Comparison of ENCODE assay signal across 8 cellular contexts in the genomic region with DNA sequence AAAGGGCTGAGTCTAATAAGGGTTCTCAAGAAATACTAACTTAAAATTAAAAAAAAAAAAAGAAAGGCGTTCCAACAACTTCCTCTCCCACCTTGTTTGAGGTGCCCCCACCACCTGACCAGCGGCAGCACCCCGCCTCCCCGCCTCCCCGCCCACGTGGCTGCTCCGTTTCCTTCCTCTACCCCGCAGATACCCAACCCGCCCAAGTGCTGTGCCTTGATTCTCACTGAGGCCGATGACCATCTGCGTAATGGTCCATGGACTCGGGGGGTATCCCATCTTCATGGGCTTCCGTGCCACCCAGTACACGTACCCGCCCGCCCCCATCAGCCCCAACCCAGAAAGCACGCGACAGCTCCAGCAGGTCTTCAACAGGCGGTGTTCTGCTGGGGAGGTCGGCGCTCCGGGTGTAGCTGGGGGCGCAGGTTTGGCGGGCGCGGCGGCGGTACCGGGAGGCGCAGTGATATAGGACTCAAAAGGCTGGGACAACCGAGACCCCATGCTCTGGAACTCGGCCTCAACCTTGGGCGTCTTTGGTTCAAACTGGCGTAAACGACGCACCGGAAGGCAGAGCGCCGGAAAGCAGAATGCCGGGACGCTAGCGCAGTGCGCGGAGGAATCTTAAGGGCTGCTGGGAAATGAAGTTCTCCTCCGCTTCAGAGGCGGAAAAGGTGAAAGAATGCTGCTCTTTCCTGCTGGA. TPM values are rescaled to one million over a fixed set of nuclear protein-coding genes. Genes with fewer than 3 reads are reported as not detected.
DNase-seq lines count a peak whose midpoint lies in the region; ATAC-seq, FAIRE-seq and TF ChIP-seq lines count a peak whose summit lies in the region.

A gene with protein sequence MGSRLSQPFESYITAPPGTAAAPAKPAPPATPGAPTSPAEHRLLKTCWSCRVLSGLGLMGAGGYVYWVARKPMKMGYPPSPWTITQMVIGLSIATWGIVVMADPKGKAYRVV (minus strand): TSS at position 545 of the 700 bp plus-strand sequence. CDS start 44 bp downstream, at position 501.

- H3K23ac ChIP-seq in H1 (ENCODE audit: insufficient read length) (no peak within 1 kb of the TSS), mesenchymal stem cell (ENCODE audit: low read length in 2 of 2) (peak within 1 kb of the TSS in 1 of 2 experiments; percentile 72)

- TF ChIP-seq POLR2A in H1 (IDR thresholded peaks at IDR 0.05; ENCODE audit: control extremely low read depth in 1 of 2, low read depth in 2 of 2, low read length in 2 of 2) = peak in 1 of 2 experiments; percentile 77; a peak in 2 of 3 replicates

- H3K27me3 ChIP-seq in H1 (replicated peaks in 1 of 4; ENCODE audit: control insufficient read depth in 3 of 4, extremely low read depth in 1 of 4, insufficient read depth in 3 of 4, low read length in 3 of 4) (no peaks in the 10 kb centered on the region), mesenchymal stem cell (ENCODE audit: control insufficient read depth in 1 of 2, insufficient read depth in 1 of 2, low read length in 2 of 2) (no peaks in the 10 kb centered on the region)

- H4K20me1 ChIP-seq in H1 (replicated peaks in 1 of 2; ENCODE audit: control insufficient read depth in 1 of 2, insufficient read depth in 2 of 2, low read length in 2 of 2) = peaks cover 0 to 2% of the 10 kb centered on the region in 2 experiments

- TF ChIP-seq CTCF in H1 (IDR thresholded peaks at IDR 0.05; ENCODE audit: control extremely low read depth in 1 of 3, insufficient read depth in 1 of 3, low read depth in 1 of 3, low read length in 3 of 3) = no peak

- TF ChIP-seq RAD21 in H1 (IDR thresholded peaks at IDR 0.05 in 1 of 2, conservative IDR thresholded peaks at IDR 0.05 in 1 of 2; ENCODE audit: low read depth in 2 of 2, low read length in 2 of 2) = no peak

- CTCF ChIA-PET in activated CD8-positive, alpha-beta memory T cell treated with anti-CD3 and anti-CD28 coated beads for 36 hours (lab: Charles Lee) = no interaction called here
- CTCF ChIA-PET in H1 (lab: Charles Lee; ENCODE audit: partially characterized antibody) = no interaction called here

- H3K79me1 ChIP-seq in H1 (ENCODE audit: low read depth, low read length) (no peaks in the 10 kb centered on the region; the same call in 1 of the 2 replicates), mesenchymal stem cell (replicated peaks; ENCODE audit: low read length, poor library complexity, severe bottlenecking) (peaks cover 9% of the 10 kb centered on the region)

- H2BK120ac ChIP-seq in H1 (replicated peaks; ENCODE audit: low read depth, low read length) = no peak within 1 kb of the TSS
- H2BK120ac ChIP-seq in mesenchymal stem cell (ENCODE audit: low read depth, low read length) = no peak within 1 kb of the TSS

- no peak within 1 kb of the TSS for H2BK20ac ChIP-seq in H1 (ENCODE audit: low read length)

- H4K91ac ChIP-seq in H1 (replicated peaks; ENCODE audit: insufficient read length, low read length) = peak within 1 kb of the TSS; percentile 54
- peak within 1 kb of the TSS; percentile 84 for H4K91ac ChIP-seq in mesenchymal stem cell (ENCODE audit: low read length)

- H2AFZ ChIP-seq in H1 (ENCODE audit: low read length) (peak within 1 kb of the TSS; percentile 99), mesenchymal stem cell (ENCODE audit: low read depth, low read length) (peak within 1 kb of the TSS; percentile 100)

- no peaks in the 10 kb centered on the region for H3K9me3 ChIP-seq in H1 (ENCODE audit: insufficient read depth in 2 of 2, low read depth in 1 of 2, low read length in 1 of 2)
- H3K9me3 ChIP-seq in mesenchymal stem cell (ENCODE audit: control insufficient read depth, low read length) = no peaks in the 10 kb centered on the region

- H3K9ac ChIP-seq in H1 (replicated peaks in 1 of 4; ENCODE audit: extremely low read depth in 1 of 4, low read depth in 3 of 4, low read length in 3 of 4) = peak within 1 kb of the TSS; percentile 75 to 86 (median 80)
- H3K9ac ChIP-seq in mesenchymal stem cell (ENCODE audit: low read length) = peak within 1 kb of the TSS; percentile 91

- TF ChIP-seq EP300 in H1 (IDR thresholded peaks at IDR 0.05; ENCODE audit: borderline replicate concordance in 1 of 2, low read depth in 2 of 2, low read length in 2 of 2) = no peak

- H2BK5ac ChIP-seq in H1 (ENCODE audit: low read depth, low read length) (peak within 1 kb of the TSS; percentile 82), mesenchymal stem cell (ENCODE audit: low read depth, low read length, poor library complexity, severe bottlenecking) (peak within 1 kb of the TSS; percentile 92)

- H2AK5ac ChIP-seq in H1 (ENCODE audit: low read depth, low read length) = no peak within 1 kb of the TSS
- no peak within 1 kb of the TSS for H2AK5ac ChIP-seq in mesenchymal stem cell (ENCODE audit: low read length, severe bottlenecking)

- ATAC-seq in GM19351 (IDR thresholded peaks at IDR 0.05; ENCODE audit: unreplicated experiment) (peak; percentile 89), HG03558 (IDR thresholded peaks at IDR 0.05; ENCODE audit: extremely low read depth, unreplicated experiment) (peak; percentile 87)

- H4K8ac ChIP-seq in H1 (ENCODE audit: extremely low read depth, insufficient read depth, low read length) (peak within 1 kb of the TSS; percentile 78), mesenchymal stem cell (ENCODE audit: low read length) (peak within 1 kb of the TSS; percentile 98)

- peak within 1 kb of the TSS; percentile 89 for H4K5ac ChIP-seq in H1 (ENCODE audit: insufficient read length, low read depth, low read length)

- peak within 1 kb of the TSS; percentile 56; the same call in 1 of the 2 replicates for H3K27ac ChIP-seq in H1 (ENCODE audit: low read depth, low read length)
- H3K27ac ChIP-seq in mesenchymal stem cell (ENCODE audit: low read length, poor library complexity, severe bottlenecking) = peak within 1 kb of the TSS; percentile 33

- H3K4me1 ChIP-seq in H1 (replicated peaks in 1 of 4; ENCODE audit: control insufficient read depth in 3 of 4, insufficient read depth in 4 of 4, low read length in 3 of 4) = peaks cover 0 to 3% (median 1%) of the 10 kb centered on the region in 4 experiments; a peak in 2 of 7 replicates
- H3K4me1 ChIP-seq in mesenchymal stem cell (ENCODE audit: control insufficient read depth, insufficient read depth, low read depth, low read length) = peaks cover 2% of the 10 kb centered on the region

- H3K79me2 ChIP-seq in H1 (ENCODE audit: control insufficient read depth in 1 of 2, insufficient read depth in 2 of 2, low read length in 2 of 2) = peaks cover 0 to 15% of the 10 kb centered on the region in 2 experiments; a peak in 2 of 4 replicates

- H3K14ac ChIP-seq in H1 (ENCODE audit: insufficient read length) (no peak within 1 kb of the TSS), mesenchymal stem cell (ENCODE audit: low read length in 2 of 2) (peak within 1 kb of the TSS in 1 of 2 experiments; percentile 97)

- peak within 1 kb of the TSS; percentile 86 for H3K56ac ChIP-seq in H1 (replicated peaks; ENCODE audit: insufficient read length, low read depth, low read length)

- H3K4me3 ChIP-seq in H1 (ENCODE audit: extremely low read depth in 1 of 4, insufficient read depth in 2 of 4, low read depth in 3 of 4, low read length in 4 of 4) (peak within 1 kb of the TSS; percentile 59 to 100 (median 68)), mesenchymal stem cell (ENCODE audit: insufficient read depth in 1 of 2, low read depth in 1 of 2, low read length in 2 of 2) (peak within 1 kb of the TSS; percentile 84 to 98)

- POLR2A ChIA-PET in activated CD8-positive, alpha-beta memory T cell treated with anti-CD3 and anti-CD28 coated beads for 36 hours (lab: Charles Lee) = interaction anchor here (0.6 to 0.7 kb wide), 2 partner anchors 488 to 648 kb away, joined by 3 read pairs; no protein-coding TSS in a partner anchor
- POLR2A ChIA-PET in H1 (lab: Charles Lee; ENCODE audit: partially characterized antibody) = interaction anchor here (1.2 kb wide), 1 partner anchor 10 kb away, joined by 4 read pairs; no protein-coding TSS in a partner anchor

- H3K36me3 ChIP-seq in H1 (ENCODE audit: control insufficient read depth in 2 of 4, insufficient read depth in 4 of 4, low read length in 3 of 4) (peaks cover 4 to 38% (median 15%) of the 10 kb centered on the region in 4 experiments; a peak in 7 of 8 replicates), mesenchymal stem cell (ENCODE audit: control insufficient read depth in 1 of 2, insufficient read depth in 2 of 2, low read depth in 1 of 2, low read length in 2 of 2) (peaks cover 0 to 31% of the 10 kb centered on the region in 2 experiments)

- H3K23me2 ChIP-seq in H1 (ENCODE audit: low read depth, low read length) = no peaks in the 10 kb centered on the region

- peak within 1 kb of the TSS; percentile 75 to 82 for H3K4me2 ChIP-seq in H1 (ENCODE audit: insufficient read depth in 1 of 2, low read depth in 2 of 2, low read length in 2 of 2)
- H3K4me2 ChIP-seq in mesenchymal stem cell (ENCODE audit: low read length, poor library complexity, severe bottlenecking) = peak within 1 kb of the TSS; percentile 82

- 3% methylated on average over 28 of the region's 46 CpGs; no CpG with 5 or more reads in 1 of the 2 experiments for WGBS in H1 (ENCODE audit: extremely low coverage in 1 of 2, insufficient coverage in 1 of 2, insufficient read length in 1 of 2, insufficient replicate concordance in 2 of 2, low coverage in 1 of 2, low lambda C conversion rate in 2 of 2, missing lambda C conversion rate in 1 of 2), 2 experiments
- under 1% methylated on average over 46 of the region's 46 CpGs for WGBS in mesenchymal stem cell

- H2BK12ac ChIP-seq in H1 (ENCODE audit: low read depth, low read length) = no peak within 1 kb of the TSS
- H2BK12ac ChIP-seq in mesenchymal stem cell (ENCODE audit: low read length in 2 of 2) = peak within 1 kb of the TSS in 1 of 2 experiments; percentile 73

- H3K4ac ChIP-seq in H1 (replicated peaks; ENCODE audit: insufficient read length, low read depth, low read length) (peak within 1 kb of the TSS; percentile 67), mesenchymal stem cell (ENCODE audit: low read depth in 1 of 2, low read length in 2 of 2) (peak within 1 kb of the TSS in 1 of 2 experiments; percentile 98)

- DNase-seq in CD1c-positive myeloid dendritic cell (ENCODE audit: extremely low spot score) (peak; percentile 81), NCI-H82 (lab: John Stamatoyannopoulos, UW) (peak; percentile 90), H1 (ENCODE audit: low read depth in 1 of 2, low spot score in 2 of 2) (peak; percentile 66 to 79), mesenchymal stem cell (peak; percentile 81)
- peak; percentile 58 for DNase-seq in stimulated activated CD8-positive, alpha-beta memory T cell treated with anti-CD3 and anti-CD28 coated beads, Interleukin-12 subunit alpha, Interleukin-12 subunit beta, amount 100 ng/mL, for 4 hours (ENCODE audit: low read depth)

- peak; percentile 85 for FAIRE-seq in H1 (lab: Jason Lieb, UNC)

- H2BK15ac ChIP-seq in H1 (ENCODE audit: low read length) (no peak within 1 kb of the TSS), mesenchymal stem cell (ENCODE audit: low read depth, poor library complexity, severe bottlenecking) (peak within 1 kb of the TSS; percentile 97)

- H3K18ac ChIP-seq in H1 (ENCODE audit: extremely low read depth, low read length) (peak within 1 kb of the TSS; percentile 36; the same call in 1 of the 2 replicates), mesenchymal stem cell (ENCODE audit: low read depth in 1 of 2, low read length in 2 of 2) (peak within 1 kb of the TSS; percentile 94 to 98)

RNA-seq across cellular contexts. Expression of the gene that starts here (rescaled TPM):
- 10 to 100 TPM; 57.9 to 65.3 TPM for total RNA-seq in activated CD8-positive, alpha-beta memory T cell treated with anti-CD3 and anti-CD28 coated beads for 36 hours
- total RNA-seq in H1 (2021; fragmentation: NEBNext Ultra II Directional; extraction: Animal tissue kit (Norgen Biotek cat#: 25700)) = 89.4 and 92.5 TPM in 2 replicates
- 30.4 and 36.6 TPM in 2 replicates for polyA plus RNA-seq in H1 (2011; rRNA removed)
- polyA plus RNA-seq in H1 (2011; cell fraction: cytosol; rRNA removed) = 29.3 TPM
- polyA plus RNA-seq in H1 (2011; cell fraction: nucleus; rRNA removed) = 22.1 TPM
- polyA plus RNA-seq in H1 (2012, experiment 1 of 2) = 71.4 to 84.8 TPM (median 83.1 TPM) in 4 replicates
- polyA plus RNA-seq in H1 (2012, experiment 2 of 2) = 33.9 TPM
- 96.1 TPM for polyA plus RNA-seq in H1 (2013, experiment 1 of 2)
- polyA plus RNA-seq in H1 (2013, experiment 2 of 2) = 98.9 TPM
- polyA minus RNA-seq in H1 (2011; rRNA and poly(A)+ RNA removed) = 7.6 and 16.1 TPM in 2 replicates
- polyA minus RNA-seq in H1 (2011; cell fraction: cytosol; rRNA and poly(A)+ RNA removed) = 12.6 TPM
- polyA minus RNA-seq in H1 (2011; cell fraction: nucleus; rRNA and poly(A)+ RNA removed) = 12.1 TPM
- polyA plus RNA-seq in mesenchymal stem cell (2013, experiment 1 of 2) = 62.8 TPM
- 70.2 TPM for polyA plus RNA-seq in mesenchymal stem cell (2013, experiment 2 of 2)

Comparison
In these comparisons a context has a peak if more than half of its experiments do, and no peak if none do; other contexts are left out.
1. Peak in every context shown above with its lines: DNase-seq, ATAC-seq, H3K4me3 ChIP-seq and H3K27ac ChIP-seq.